ENCODE assay signal across 12 cellular contexts in genomic region chr18:27073404-27073830, GRCh38.
DNase-seq lines count a peak whose midpoint lies in the region; ATAC-seq lines count a peak whose summit lies in the region.
"Had no signal": no experiment of that assay in that cellular context is flagged by ENCODE, and none has a peak within 500 bp of the region (broad histone marks: within the 10 kb centered on the region; RNA-seq: fewer than 3 reads in every experiment).

No MANE protein-coding gene starts in this region.

- DNase-seq in activated T-cell treated with anti-CD3 and anti-CD28 coated beads for 4 hours (no peak), NCI-H187 treated with DMSO at 0.1 percent for 48 hours (lab: John Stamatoyannopoulos, UW) (no peak)
- DNase-seq in NK-92 treated with Interleukin-12 subunit alpha and Interleukin-12 subunit beta, amount 100 ng/mL, for 24 hours (lab: John Stamatoyannopoulos, UW), result no peak
- DNase-seq in natural killer cell treated with Interleukin-12 subunit alpha and Interleukin-12 subunit beta and Interleukin-15 and Interleukin-18, amount 100 ng/mL, for 72 hours (ENCODE audit: low spot score), result no peak
- DNase-seq: Calu3, NCI-H1436, OCI-M1, sigmoid colon had no signal

- H3K27me3 Mint-ChIP-seq in natural killer cell treated with Interleukin-12 subunit alpha and Interleukin-12 subunit beta and Interleukin-15 and Interleukin-18, amount 100 ng/mL, for 72 hours, result no peaks in the 10 kb centered on the region
- H3K27me3 Mint-ChIP-seq: type B pancreatic cell had no signal

- peaks cover 6% of the 10 kb centered on the region for H3K9me3 Mint-ChIP-seq in natural killer cell treated with Interleukin-12 subunit alpha and Interleukin-12 subunit beta and Interleukin-15 and Interleukin-18, amount 100 ng/mL, for 72 hours

- no peaks in the 10 kb centered on the region for H3K36me3 Mint-ChIP-seq in natural killer cell treated with Interleukin-12 subunit alpha and Interleukin-12 subunit beta and Interleukin-15 and Interleukin-18, amount 100 ng/mL, for 72 hours
- H3K36me3 Mint-ChIP-seq: type B pancreatic cell had no signal

- H3K4me3 Mint-ChIP-seq in natural killer cell treated with Interleukin-12 subunit alpha and Interleukin-12 subunit beta and Interleukin-15 and Interleukin-18, amount 100 ng/mL, for 72 hours, result no peak overlapping the region
- H3K4me3 Mint-ChIP-seq: type B pancreatic cell had no signal

- no peaks in the 10 kb centered on the region for H3K4me1 Mint-ChIP-seq in natural killer cell treated with Interleukin-12 subunit alpha and Interleukin-12 subunit beta and Interleukin-15 and Interleukin-18, amount 100 ng/mL, for 72 hours (ENCODE audit: low read depth in 2 of 2)

- ATAC-seq in GM19035 (IDR thresholded peaks at IDR 0.05; ENCODE audit: unreplicated experiment) (peak; percentile 96), GM21825 (IDR thresholded peaks at IDR 0.05; ENCODE audit: unreplicated experiment) (peak; percentile 88), HG03196 (IDR thresholded peaks at IDR 0.05; ENCODE audit: unreplicated experiment) (peak; percentile 74)
- no peak for ATAC-seq in natural killer cell treated with Interleukin-12 subunit alpha and Interleukin-12 subunit beta and Interleukin-15 and Interleukin-18, amount 100 ng/mL, for 72 hours

- no peak overlapping the region for H3K27ac Mint-ChIP-seq in natural killer cell treated with Interleukin-12 subunit alpha and Interleukin-12 subunit beta and Interleukin-15 and Interleukin-18, amount 100 ng/mL, for 72 hours
- H3K27ac Mint-ChIP-seq: type B pancreatic cell had no signal

Comparison
In these comparisons a context has a peak if more than half of its experiments do, and no peak if none do; other contexts are left out.
1. ATAC-seq: peak in GM19035 (single experiment), GM21825 (single experiment) and HG03196 (single experiment); none in natural killer cell treated with Interleukin-12 subunit alpha and Interleukin-12 subunit beta and Interleukin-15 and Interleukin-18, amount 100 ng/mL, for 72 hours (0 of 2).